Comparison of ENCODE assay signal across 19 cellular contexts in the genomic region with DNA sequence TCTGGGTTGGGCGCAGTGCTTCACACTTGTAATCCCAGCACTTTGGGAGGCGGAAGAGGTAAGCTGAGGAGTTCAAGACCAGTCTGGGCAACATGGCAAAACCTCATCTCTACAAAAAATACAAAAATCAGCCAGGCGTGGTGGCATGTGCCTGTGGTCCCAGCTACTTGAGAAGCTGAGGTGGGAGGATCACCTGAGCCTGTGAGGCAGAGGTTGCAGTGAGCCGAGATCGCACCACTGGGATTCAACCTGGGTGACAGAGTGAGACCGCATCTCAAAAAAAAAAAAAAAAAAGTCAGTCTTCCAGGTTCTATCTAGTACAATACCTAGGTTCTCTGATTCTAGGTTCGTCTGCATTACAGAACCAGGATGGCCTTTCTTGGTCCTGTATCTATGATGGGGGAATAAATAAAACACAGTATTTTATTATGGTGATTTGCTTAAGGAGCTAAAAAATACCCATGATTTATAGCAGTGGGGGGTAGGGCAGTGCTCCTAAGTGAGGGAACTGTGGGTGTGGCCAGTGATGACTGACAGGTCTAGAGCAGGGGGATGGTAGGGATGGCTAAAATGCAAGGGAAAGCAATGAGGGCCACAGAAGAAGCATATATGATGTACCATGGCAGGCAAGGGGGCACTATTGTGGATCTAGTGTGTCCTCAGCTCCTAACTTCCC.
A peak's percentile ranks its signal among the peaks of the same experiment; 100 is the strongest.
DNase-seq lines count a peak whose midpoint lies in the region; ATAC-seq, FAIRE-seq and TF ChIP-seq lines count a peak whose summit lies in the region.
"Had no signal": no experiment of that assay in that cellular context is flagged by ENCODE, and none has a peak within 500 bp of the region (broad histone marks: within the 10 kb centered on the region; RNA-seq: fewer than 3 reads in every experiment).

No MANE protein-coding gene starts in this region.

- H3K27ac Mint-ChIP-seq in CD4-positive, CD25-positive, alpha-beta regulatory T cell, result peak overlapping the region; percentile 57 to 82 (median 59)
- peak overlapping the region; percentile 39 for H3K27ac Mint-ChIP-seq in nephron progenitor cell
- H3K27ac Mint-ChIP-seq in activated T-cell treated with anti-CD3 and anti-CD28 coated beads, Interleukin-2, amount 50 U/mL, for 24 hours, result no peak overlapping the region

- H3K9me3 ChIP-seq in CD4-positive, CD25-positive, alpha-beta regulatory T cell (ENCODE audit: control insufficient read depth in 2 of 2, low read length in 2 of 2), result no peaks in the 10 kb centered on the region
- no peaks in the 10 kb centered on the region for H3K9me3 ChIP-seq in GM12878 (replicated peaks; ENCODE audit: control insufficient read depth, insufficient read depth, low read length)
- H3K9me3 ChIP-seq in MM.1S (replicated peaks; ENCODE audit: insufficient read depth, low read length), result no peaks in the 10 kb centered on the region

- no peak for TF ChIP-seq POLR2A in GM12878 (IDR thresholded peaks at IDR 0.05; ENCODE audit: low read depth, low read length)

- no peaks in the 10 kb centered on the region for H3K27me3 ChIP-seq in CD4-positive, CD25-positive, alpha-beta regulatory T cell (ENCODE audit: control insufficient read depth, insufficient read depth, low read length)
- H3K27me3 ChIP-seq in GM12878 (replicated peaks in 1 of 2; ENCODE audit: control insufficient read depth in 2 of 2, insufficient read depth in 2 of 2, low read length in 1 of 2), result no peaks in the 10 kb centered on the region
- peaks cover 50% of the 10 kb centered on the region for H3K27me3 ChIP-seq in MM.1S (replicated peaks; ENCODE audit: insufficient read depth, low read length)

- no peak for TF ChIP-seq CTCF in GM12878 (IDR thresholded peaks at IDR 0.05 in 2 of 3, conservative IDR thresholded peaks at IDR 0.05 in 1 of 3; ENCODE audit: control insufficient read depth in 2 of 3, extremely low read depth in 1 of 3, insufficient read depth in 1 of 3, low read depth in 3 of 3, low read length in 3 of 3)
- TF ChIP-seq CTCF in nephron progenitor cell (IDR thresholded peaks at IDR 0.05), result no peak
- TF ChIP-seq CTCF in MM.1S (IDR thresholded peaks at IDR 0.05; ENCODE audit: low read length), result no peak

- no peaks in the 10 kb centered on the region for H3K36me3 Mint-ChIP-seq in CD4-positive, CD25-positive, alpha-beta regulatory T cell
- no peaks in the 10 kb centered on the region for H3K36me3 Mint-ChIP-seq in nephron progenitor cell (ENCODE audit: low read depth)
- no peaks in the 10 kb centered on the region for H3K36me3 Mint-ChIP-seq in activated T-cell treated with anti-CD3 and anti-CD28 coated beads, Interleukin-2, amount 50 U/mL, for 24 hours (ENCODE audit: low read depth)

- ATAC-seq in CD4-positive, CD25-positive, alpha-beta regulatory T cell (ENCODE audit: low read depth in 2 of 2), result no peak
- ATAC-seq in GM12878 (no peak), left lobe of liver (no peak)
- ATAC-seq: HepG2 had no signal

- H2AFZ ChIP-seq in GM12878 (ENCODE audit: control insufficient read depth, low read depth, low read length) (no peak overlapping the region), MM.1S (ENCODE audit: low read length) (no peak overlapping the region)

- FAIRE-seq in GM12878 (lab: Jason Lieb, UNC), result no peak
- FAIRE-seq: H54, HepG2, RCC 7860 had no signal

- no peaks in the 10 kb centered on the region for H3F3A ChIP-seq in MM.1S (ENCODE audit: insufficient read depth, low read length)

- RAD21 ChIA-PET in GM12878 (lab: Charles Lee; ENCODE audit: unreplicated experiment), result interaction anchor here (0.5 kb wide), 1 partner anchor 150 kb away, joined by 3 read pairs; no protein-coding TSS in a partner anchor

- no peaks in the 10 kb centered on the region for H3K9me2 ChIP-seq in MM.1S (replicated peaks; ENCODE audit: insufficient read depth, low read length)

- H3K27me3 Mint-ChIP-seq in CD4-positive, CD25-positive, alpha-beta regulatory T cell, result no peaks in the 10 kb centered on the region
- H3K27me3 Mint-ChIP-seq in nephron progenitor cell (ENCODE audit: low read depth, poor library complexity), result no peaks in the 10 kb centered on the region
- H3K27me3 Mint-ChIP-seq in activated T-cell treated with anti-CD3 and anti-CD28 coated beads, Interleukin-2, amount 50 U/mL, for 24 hours, result no peaks in the 10 kb centered on the region

- SMC1A ChIA-PET in GM12878 (lab: Charles Lee; ENCODE audit: uncharacterized antibody, unreplicated experiment), result interaction anchor here (0.9 kb wide), 1 partner anchor 12 kb away, joined by 3 read pairs; no protein-coding TSS in a partner anchor

- peaks cover 4 to 39% (median 16%) of the 10 kb centered on the region in 4 donors for H3K4me1 Mint-ChIP-seq in CD4-positive, CD25-positive, alpha-beta regulatory T cell
- peaks cover 61% of the 10 kb centered on the region for H3K4me1 Mint-ChIP-seq in nephron progenitor cell
- H3K4me1 Mint-ChIP-seq in activated T-cell treated with anti-CD3 and anti-CD28 coated beads, Interleukin-2, amount 50 U/mL, for 24 hours (ENCODE audit: low read depth), result peaks cover 19% of the 10 kb centered on the region

- TF ChIP-seq RAD21 in GM12878 (IDR thresholded peaks at IDR 0.05; ENCODE audit: insufficient read depth, low read depth, low read length), result no peak

- POLR2A ChIA-PET in HEK293T (lab: Yijun Ruan, JAX) (no interaction called here), GM12878 (lab: Charles Lee) (interaction anchor here (0.7 kb wide), 2 partner anchors 23 to 60 kb away, joined by 4 to 5 read pairs; no protein-coding TSS in a partner anchor)

- in situ Hi-C loops in GM12878 (cut with MboI), result no loop called here

- H3K9ac ChIP-seq in GM12878 (ENCODE audit: control insufficient read depth, insufficient read depth, low read length), result no peak overlapping the region
- H3K9ac ChIP-seq in MM.1S (ENCODE audit: low read length), result no peak overlapping the region

- no TSS peak for BruUV-seq in GM12878 (replicated peaks; lab: Mats Ljungman, UMichigan)

- H3K36me3 ChIP-seq in CD4-positive, CD25-positive, alpha-beta regulatory T cell (ENCODE audit: control insufficient read depth, insufficient read depth, low read length), result no peaks in the 10 kb centered on the region
- H3K36me3 ChIP-seq in GM12878 (ENCODE audit: control insufficient read depth in 2 of 2, insufficient read depth in 2 of 2, low read length in 1 of 2) (no peaks in the 10 kb centered on the region), MM.1S (replicated peaks; ENCODE audit: insufficient read depth, low read length) (no peaks in the 10 kb centered on the region)

- DNase-seq in CD4-positive, CD25-positive, alpha-beta regulatory T cell, result no peak
- no peak for DNase-seq in HEK293T (ENCODE audit: extremely low spot score)
- no peak for DNase-seq in GM12878 (ENCODE audit: low read depth, low spot score)
- DNase-seq in nephron progenitor cell, result no peak
- DNase-seq in MM.1S, result no peak
- no peak for DNase-seq in left lobe of liver (ENCODE audit: low spot score)
- no peak for DNase-seq in NCI-H748 treated with DMSO at 0.1 percent for 48 hours (lab: John Stamatoyannopoulos, UW)
- no peak for DNase-seq in activated T-cell treated with anti-CD3 and anti-CD28 coated beads, Interleukin-2, amount 50 U/mL, for 24 hours
- DNase-seq: C1 segment of cervical spinal cord, NCI-H146, NCI-H2107, NCI-H345, NCI-H526 treated with DMSO at 0.1 percent for 48 hours, SHP77, SW 1271, T1000 had no signal

- H3K4me1 ChIP-seq in CD4-positive, CD25-positive, alpha-beta regulatory T cell (ENCODE audit: control insufficient read depth, insufficient read depth, low read length, poor library complexity, severe bottlenecking), result peaks cover 12% of the 10 kb centered on the region
- H3K4me1 ChIP-seq in GM12878 (ENCODE audit: control insufficient read depth, insufficient read depth, low read length) (peaks cover 14% of the 10 kb centered on the region), MM.1S (ENCODE audit: low read length) (no peaks in the 10 kb centered on the region)

- TF ChIP-seq EP300 in GM12878 (IDR thresholded peaks at IDR 0.05; ENCODE audit: borderline replicate concordance in 1 of 2, control insufficient read depth in 1 of 2, low read depth in 2 of 2, low read length in 2 of 2), result no peak

- H3K27ac ChIP-seq in CD4-positive, CD25-positive, alpha-beta regulatory T cell (ENCODE audit: insufficient read depth, low read length, poor library complexity, severe bottlenecking), result no peak overlapping the region
- no peak overlapping the region for H3K27ac ChIP-seq in GM12878 (ENCODE audit: control insufficient read depth, insufficient read depth)
- no peak overlapping the region for H3K27ac ChIP-seq in MM.1S (ENCODE audit: low read length)

- intact Hi-C loops in GM12878 (cut with micrococcal nuclease; ENCODE audit: unreplicated experiment), result no loop called here

- no peak overlapping the region for H3K4me3 Mint-ChIP-seq in CD4-positive, CD25-positive, alpha-beta regulatory T cell
- no peak overlapping the region for H3K4me3 Mint-ChIP-seq in nephron progenitor cell
- no peak overlapping the region for H3K4me3 Mint-ChIP-seq in activated T-cell treated with anti-CD3 and anti-CD28 coated beads, Interleukin-2, amount 50 U/mL, for 24 hours

- no peaks in the 10 kb centered on the region for H4K20me1 ChIP-seq in GM12878 (ENCODE audit: control insufficient read depth, insufficient read depth)
- H4K20me1 ChIP-seq in MM.1S (ENCODE audit: insufficient read depth, low read length), result no peaks in the 10 kb centered on the region

- H3K4me3 ChIP-seq in CD4-positive, CD25-positive, alpha-beta regulatory T cell (ENCODE audit: low read depth, low read length), result no peak overlapping the region
- H3K4me3 ChIP-seq in GM12878 (no peak overlapping the region), MM.1S (ENCODE audit: low read length) (no peak overlapping the region)

- WGBS in GM12878 (ENCODE audit: insufficient coverage, insufficient replicate concordance, low lambda C conversion rate, missing lambda C conversion rate), result 67% methylated on average over 7 of the region's 7 CpGs

- CTCF ChIA-PET in HEK293T (lab: Yijun Ruan, JAX), result no interaction called here
- CTCF ChIA-PET in GM12878 (lab: Yijun Ruan, JAX), result interaction anchor here (0.6 kb wide), 1 partner anchor 125 kb away, joined by 3 read pairs; no protein-coding TSS in a partner anchor

- H3K4me2 ChIP-seq in GM12878 (ENCODE audit: control insufficient read depth, insufficient read depth) (no peak overlapping the region), MM.1S (ENCODE audit: low read depth, low read length) (no peak overlapping the region)

- H3K9me3 Mint-ChIP-seq in CD4-positive, CD25-positive, alpha-beta regulatory T cell, result no peaks in the 10 kb centered on the region
- H3K9me3 Mint-ChIP-seq in nephron progenitor cell, result no peaks in the 10 kb centered on the region
- no peaks in the 10 kb centered on the region for H3K9me3 Mint-ChIP-seq in activated T-cell treated with anti-CD3 and anti-CD28 coated beads, Interleukin-2, amount 50 U/mL, for 24 hours

- no peaks in the 10 kb centered on the region for H3K79me2 ChIP-seq in GM12878 (ENCODE audit: control insufficient read depth, insufficient read depth, low read length)
- H3K79me2 ChIP-seq in MM.1S (ENCODE audit: low read length), result no peaks in the 10 kb centered on the region

TF ChIP-seq in HEK293T, 16 proteins besides CTCF, POLR2A, EP300 and RAD21 (continues in another document):
- peak; percentile 31; the same call in 1 of the 2 replicates for TF ChIP-seq ZNF384 (IDR thresholded peaks at IDR 0.05)
